Comparison of ENCODE assay signal across 8 cellular contexts in the genomic region with DNA sequence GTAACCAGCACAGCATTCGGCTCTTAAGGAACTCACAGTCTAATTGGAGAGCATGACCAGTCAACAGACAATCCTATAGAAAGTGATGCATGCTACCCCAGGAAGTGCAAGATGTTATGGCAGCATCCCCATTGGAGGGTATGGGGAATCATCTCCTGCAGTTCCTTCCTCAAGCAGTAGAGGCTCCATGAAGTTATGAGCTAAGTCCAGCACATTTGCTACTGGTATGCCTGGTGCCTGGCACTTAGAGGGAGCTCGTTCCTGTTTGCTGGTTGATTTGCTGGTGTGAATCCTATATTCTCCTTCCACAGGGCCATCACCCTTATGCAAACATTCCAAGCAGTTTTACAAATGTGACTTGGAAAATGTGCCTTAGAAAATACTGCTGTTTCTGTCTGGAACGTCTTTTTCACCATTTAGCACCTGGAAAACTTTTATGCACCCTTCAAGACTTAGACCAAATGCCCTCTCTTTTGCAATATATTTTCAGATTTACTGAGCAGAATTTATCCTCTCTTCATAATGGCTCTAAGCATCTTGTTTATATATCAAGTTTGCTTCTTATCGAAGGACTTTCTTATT.
DNase-seq lines count a peak whose midpoint lies in the region; ATAC-seq and TF ChIP-seq lines count a peak whose summit lies in the region.

No MANE protein-coding gene starts in this region.

- intact Hi-C loops in activated T-helper 1 cell treated with anti-CD3 and anti-CD28 coated beads, Interleukin-12 subunit alpha, Interleukin-12 subunit beta, Interleukin-2, Interleukin-4 antibody, amounts not matched to agents 30 ng/mL and 10 ng/mL and 1 ng/mL, durations not matched to agents 14 hours and 24 hours and 36 hours (cut with micrococcal nuclease): loop anchor here (5.0 kb wide), 1 partner anchor 199 kb away; no protein-coding TSS in a partner anchor

- POLR2A ChIA-PET in AG04450 (lab: Yijun Ruan, JAX): no interaction called here

- TF ChIP-seq POLR2A in NB4 (IDR thresholded peaks at IDR 0.05; ENCODE audit: extremely low read depth, insufficient read length): no peak

- no peaks in the 10 kb centered on the region for H3K9me3 Mint-ChIP-seq in activated T-helper 1 cell treated with anti-CD3 and anti-CD28 coated beads, Interleukin-12 subunit alpha, Interleukin-12 subunit beta, Interleukin-2, Interleukin-4 antibody, amounts not matched to agents 30 ng/mL and 10 ng/mL and 1 ng/mL, durations not matched to agents 14 hours and 24 hours and 36 hours

- in situ Hi-C loops in GM13976 (cut with MboI; ENCODE audit: low sequenced_read_pairs, unreplicated experiment): no loop called here

- H3K27ac ChIP-seq in AG04450 (ENCODE audit: low read depth, low read length): no peak overlapping the region

- no peak overlapping the region for H3K4me3 ChIP-seq in AG04450 (ENCODE audit: low read depth, low read length)
- no peak overlapping the region for H3K4me3 ChIP-seq in NB4 (ENCODE audit: low read depth, low read length)

- peaks cover 1% of the 10 kb centered on the region for H3K27me3 Mint-ChIP-seq in activated T-helper 1 cell treated with anti-CD3 and anti-CD28 coated beads, Interleukin-12 subunit alpha, Interleukin-12 subunit beta, Interleukin-2, Interleukin-4 antibody, amounts not matched to agents 30 ng/mL and 10 ng/mL and 1 ng/mL, durations not matched to agents 14 hours and 24 hours and 36 hours (ENCODE audit: insufficient read depth)

- H3K36me3 Mint-ChIP-seq in activated T-helper 1 cell treated with anti-CD3 and anti-CD28 coated beads, Interleukin-12 subunit alpha, Interleukin-12 subunit beta, Interleukin-2, Interleukin-4 antibody, amounts not matched to agents 30 ng/mL and 10 ng/mL and 1 ng/mL, durations not matched to agents 14 hours and 24 hours and 36 hours (ENCODE audit: low read depth): no peaks in the 10 kb centered on the region

- no peak overlapping the region for H3K4me3 Mint-ChIP-seq in activated T-helper 1 cell treated with anti-CD3 and anti-CD28 coated beads, Interleukin-12 subunit alpha, Interleukin-12 subunit beta, Interleukin-2, Interleukin-4 antibody, amounts not matched to agents 30 ng/mL and 10 ng/mL and 1 ng/mL, durations not matched to agents 14 hours and 24 hours and 36 hours

- TF ChIP-seq CTCF in AG04450 (IDR thresholded peaks at IDR 0.05; ENCODE audit: low read depth, low read length) (peak; percentile 47), GM13976 (IDR thresholded peaks at IDR 0.05; ENCODE audit: borderline replicate concordance, control extremely low read depth, extremely low read depth, insufficient read depth, missing control alignments) (peak; percentile 41), NB4 (IDR thresholded peaks at IDR 0.05; ENCODE audit: low read depth, low read length) (peak; percentile 63)

- DNase-seq in AG04450 (ENCODE audit: low read depth, low spot score): no peak
- DNase-seq in GM13976 (ENCODE audit: low spot score): peak; percentile 9
- DNase-seq in NB4 (ENCODE audit: low read depth): peak; percentile 64
- DNase-seq in UCSD-AML1 (lab: John Stamatoyannopoulos, UW; ENCODE audit: unreplicated experiment): peak; percentile 15
- DNase-seq in iris pigment epithelial cell (ENCODE audit: low read depth): peak; percentile 53
- no peak for DNase-seq in activated CD8-positive, alpha-beta memory T cell treated with anti-CD3 and anti-CD28 coated beads for 24 hours
- no peak for DNase-seq in activated T-helper 1 cell treated with anti-CD3 and anti-CD28 coated beads, Interleukin-12 subunit alpha, Interleukin-12 subunit beta, Interleukin-2, Interleukin-4 antibody, amounts not matched to agents 30 ng/mL and 10 ng/mL and 1 ng/mL, durations not matched to agents 14 hours and 24 hours and 36 hours (ENCODE audit: low spot score)

- H3K9me3 ChIP-seq in AG04450 (ENCODE audit: control insufficient read depth, insufficient read depth, low read length): no peaks in the 10 kb centered on the region

- no peak overlapping the region for H3K27ac Mint-ChIP-seq in activated T-helper 1 cell treated with anti-CD3 and anti-CD28 coated beads, Interleukin-12 subunit alpha, Interleukin-12 subunit beta, Interleukin-2, Interleukin-4 antibody, amounts not matched to agents 30 ng/mL and 10 ng/mL and 1 ng/mL, durations not matched to agents 14 hours and 24 hours and 36 hours

- no peaks in the 10 kb centered on the region for H3K4me1 Mint-ChIP-seq in activated T-helper 1 cell treated with anti-CD3 and anti-CD28 coated beads, Interleukin-12 subunit alpha, Interleukin-12 subunit beta, Interleukin-2, Interleukin-4 antibody, amounts not matched to agents 30 ng/mL and 10 ng/mL and 1 ng/mL, durations not matched to agents 14 hours and 24 hours and 36 hours (ENCODE audit: low read depth)

- CTCF ChIA-PET in AG04450 (lab: Charles Lee): interaction anchor here (0.6 to 1.0 kb wide), 4 partner anchors 11 to 1072 kb away, joined by 3 read pairs; no protein-coding TSS in a partner anchor

- ATAC-seq in GM21447 (IDR thresholded peaks at IDR 0.05; ENCODE audit: unreplicated experiment): no peak

- no peaks in the 10 kb centered on the region for H3K27me3 ChIP-seq in AG04450 (ENCODE audit: control insufficient read depth, insufficient read depth, low read length)

Comparison
In these comparisons a context has a peak if more than half of its experiments do, and no peak if none do; other contexts are left out.
1. DNase-seq: peak in GM13976 (single experiment), NB4 (single experiment), UCSD-AML1 (single experiment) and iris pigment epithelial cell (single experiment); none in AG04450 (single experiment), activated CD8-positive, alpha-beta memory T cell treated with anti-CD3 and anti-CD28 coated beads for 24 hours (single experiment) and activated T-helper 1 cell treated with anti-CD3 and anti-CD28 coated beads, Interleukin-12 subunit alpha, Interleukin-12 subunit beta, Interleukin-2, Interleukin-4 antibody, amounts not matched to agents 30 ng/mL and 10 ng/mL and 1 ng/mL, durations not matched to agents 14 hours and 24 hours and 36 hours (single experiment).
2. Peak in every context shown above with its lines, with median percentiles within 50 percentile points of each other: CTCF ChIP-seq.